12 cellular contexts compared by ENCODE assay signal in the genomic region with DNA sequence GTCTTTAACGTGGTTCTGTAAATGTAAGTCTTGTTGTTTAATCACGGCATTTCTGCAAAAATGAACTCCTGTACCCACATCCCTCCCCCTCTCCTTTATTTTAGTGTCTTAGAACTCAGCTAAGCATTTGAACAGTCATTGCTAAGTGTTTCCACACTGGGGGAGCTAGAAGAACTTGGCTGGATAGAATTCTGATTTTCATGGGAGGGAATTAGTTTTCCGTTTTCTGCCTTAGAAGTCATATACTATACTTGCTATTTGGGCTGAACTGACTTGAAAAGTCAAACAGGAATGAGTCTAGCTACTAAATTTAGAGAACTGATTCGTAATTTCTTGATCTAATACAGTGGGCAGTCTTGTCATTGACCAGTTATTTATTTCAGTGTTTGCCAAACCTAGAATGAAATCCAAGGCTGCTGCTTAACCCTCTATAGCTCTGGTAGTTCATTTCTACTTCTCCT.
DNase-seq lines count a peak whose midpoint lies in the region; ATAC-seq and TF ChIP-seq lines count a peak whose summit lies in the region.
"Had no signal": no experiment of that assay in that cellular context is flagged by ENCODE, and none has a peak within 500 bp of the region (broad histone marks: within the 10 kb centered on the region; RNA-seq: fewer than 3 reads in every experiment).

No MANE protein-coding gene starts in this region.

- ATAC-seq in Right ventricle myocardium inferior (peak; percentile 8), gastroesophageal sphincter (no peak), psoas muscle (peak; percentile 31 to 76 (median 58)), aorta (ENCODE audit: low FRiP score) (peak; percentile 45), HG03457 (IDR thresholded peaks at IDR 0.05; ENCODE audit: unreplicated experiment) (no peak)
- ATAC-seq: GM12878; Panc1; stimulated activated effector memory CD8-positive, alpha-beta T cell treated with anti-CD3 and anti-CD28 coated beads, Interleukin-12 subunit alpha, Interleukin-12 subunit beta, amount 100 ng/mL, for 72 hours had no signal

- H3K4me1 ChIP-seq in gastroesophageal sphincter (peaks cover 4 to 33% (median 4%) of the 10 kb centered on the region in 3 donors), psoas muscle (peaks cover 48% of the 10 kb centered on the region), aorta (ENCODE audit: control insufficient read depth in 1 of 2, insufficient read depth in 2 of 2, low read length in 2 of 2) (peaks cover 3 to 6% of the 10 kb centered on the region in 2 donors)

- no peak for TF ChIP-seq POLR2A in gastroesophageal sphincter (IDR thresholded peaks at IDR 0.05)

- H3K36me3 ChIP-seq in gastroesophageal sphincter (no peaks in the 10 kb centered on the region), psoas muscle (ENCODE audit: insufficient read depth in 1 of 2, low read depth in 1 of 2) (no peaks in the 10 kb centered on the region), aorta (ENCODE audit: control insufficient read depth in 1 of 2, insufficient read depth in 2 of 2, low read length in 1 of 2) (no peaks in the 10 kb centered on the region)

- peak overlapping the region; percentile 59 to 75 (median 66) for H3K27ac ChIP-seq in gastroesophageal sphincter
- H3K27ac ChIP-seq in psoas muscle, result peak overlapping the region; percentile 56
- peak overlapping the region; percentile 76 for H3K27ac ChIP-seq in aorta (ENCODE audit: low read depth in 1 of 2, low read length in 2 of 2)

- 34 to 37% methylated on average over 4 of the region's 4 CpGs for WGBS in gastroesophageal sphincter (ENCODE audit: low coverage in 1 of 2), 2 donors
- WGBS in psoas muscle, 3 donors, result 25 to 59% (median 30%) methylated on average over 4 of the region's 4 CpGs
- 7 to 9% methylated on average over 4 of the region's 4 CpGs for WGBS in aorta, 2 donors

- H3K27me3 ChIP-seq in gastroesophageal sphincter (no peaks in the 10 kb centered on the region), psoas muscle (ENCODE audit: insufficient read depth in 3 of 3, low read length in 2 of 3) (no peaks in the 10 kb centered on the region), aorta (ENCODE audit: control insufficient read depth in 1 of 2, insufficient read depth in 2 of 2, low read length in 1 of 2) (no peaks in the 10 kb centered on the region)

- no peak for TF ChIP-seq EP300 in gastroesophageal sphincter (IDR thresholded peaks at IDR 0.05)

- H3K9me3 ChIP-seq in gastroesophageal sphincter, result no peaks in the 10 kb centered on the region
- H3K9me3 ChIP-seq in psoas muscle, result no peaks in the 10 kb centered on the region
- H3K9me3 ChIP-seq in aorta (ENCODE audit: control insufficient read depth, low read length), result no peaks in the 10 kb centered on the region

- H3K4me3 ChIP-seq in gastroesophageal sphincter (peak overlapping the region; percentile 39 to 46), psoas muscle (peak overlapping the region; percentile 44), aorta (ENCODE audit: low read length in 2 of 2) (peak overlapping the region; percentile 10 to 81)
- H3K4me3 ChIP-seq: GM12878 had no signal

- intact Hi-C loops in Right ventricle myocardium inferior (cut with DNase I), result no loop called here
- intact Hi-C loops in cardiac septum (cut with DNase I), result no loop called here
- intact Hi-C loops in psoas muscle (cut with DNase I), result no loop called here
- intact Hi-C loops in aorta (cut with DNase I), result loop anchor here (5.0 to 10.0 kb wide), 2 partner anchors 59 to 201 kb away; a partner anchor contains a TSS

- DNase-seq in Right ventricle myocardium inferior (ENCODE audit: missing footprints) (no peak), cardiac septum (ENCODE audit: low spot score) (no peak), psoas muscle (no peak), aorta (no peak), activated gamma-delta T cell treated with Interleukin-2 at 50 U/mL for 16 hours (no peak)
- no peak for DNase-seq in stimulated activated CD4-positive, alpha-beta T cell treated with anti-CD3 and anti-CD28 coated beads, Interleukin-4, amount 100 ng/mL, for 1 hour
- DNase-seq: NCI-H2171 had no signal

- TF ChIP-seq CTCF in gastroesophageal sphincter (IDR thresholded peaks at IDR 0.05) (no peak), psoas muscle (IDR thresholded peaks at IDR 0.05) (no peak)

Comparison
In these comparisons a context has a peak if more than half of its experiments do, and no peak if none do; other contexts are left out.
1. ATAC-seq: peak in Right ventricle myocardium inferior (single experiment), psoas muscle (4 of 4) and aorta (single experiment); none in gastroesophageal sphincter (single experiment) and HG03457 (single experiment).
2. intact Hi-C loops: an anchor here in aorta (5.0 to 10.0 kb wide); none called in Right ventricle myocardium inferior, cardiac septum and psoas muscle.
3. Peak in every context shown above with its lines, with median percentiles within 50 percentile points of each other: H3K27ac ChIP-seq and H3K4me3 ChIP-seq.